ENCODE assay signal across 12 cellular contexts in the genomic region with DNA sequence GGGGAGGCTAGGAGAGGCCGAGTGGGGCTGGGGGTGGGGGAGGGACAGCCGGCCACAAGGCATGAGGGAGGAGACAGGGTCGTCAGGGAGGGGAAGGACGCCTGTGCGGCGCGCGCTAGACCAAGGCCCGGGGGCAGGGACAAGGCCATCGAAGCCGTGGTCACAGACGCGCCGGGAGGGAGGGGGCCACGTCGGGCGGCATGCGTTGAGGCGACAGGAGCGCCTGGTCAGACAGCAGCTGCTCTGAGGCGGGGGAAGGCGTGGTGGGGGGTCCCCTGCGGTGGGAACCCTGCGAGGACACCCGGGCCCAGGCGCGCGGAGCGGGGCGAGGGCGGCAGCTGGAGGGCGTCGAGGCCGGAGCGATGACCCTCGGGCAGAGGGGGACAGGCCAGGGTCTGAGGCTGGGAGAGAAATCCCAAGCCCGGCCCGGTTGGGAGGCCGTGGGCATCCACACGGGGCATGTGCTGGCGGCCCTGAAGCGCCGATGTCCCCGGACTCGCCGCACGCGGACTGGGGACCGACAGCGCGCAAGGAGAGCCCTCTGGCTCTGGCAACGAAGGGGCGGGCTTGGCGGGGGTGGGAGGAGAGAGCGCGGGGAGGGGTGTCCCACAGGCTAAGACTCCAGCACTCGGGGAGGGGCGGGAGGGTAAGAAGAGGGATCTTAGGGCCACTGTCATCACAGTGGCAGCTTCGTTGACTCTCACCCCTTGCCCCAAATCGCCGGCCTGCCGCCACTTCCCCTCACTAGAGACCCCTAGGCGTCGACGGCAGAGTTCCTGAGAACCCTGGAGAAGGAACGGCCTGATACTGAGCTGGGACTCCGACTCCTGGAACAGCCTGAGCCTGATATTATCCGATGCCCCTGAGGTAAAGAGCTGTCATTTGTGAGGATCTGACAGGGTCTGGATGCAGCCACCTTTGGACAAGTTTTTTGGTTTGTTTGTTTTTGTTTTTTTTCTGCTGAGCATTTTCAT. TPM values are rescaled to one million over a fixed set of nuclear protein-coding genes. Genes with fewer than 3 reads are reported as not detected.
DNase-seq lines count a peak whose midpoint lies in the region; ATAC-seq, FAIRE-seq and TF ChIP-seq lines count a peak whose summit lies in the region.
"Had no signal": no experiment of that assay in that cellular context is flagged by ENCODE, and none has a peak within 500 bp of the region (broad histone marks: within the 10 kb centered on the region; RNA-seq: fewer than 3 reads in every experiment).

No MANE protein-coding gene starts in this region.

- H3K27me3 Mint-ChIP-seq in CD8-positive, alpha-beta T cell (ENCODE audit: low read depth), result peaks cover 10% of the 10 kb centered on the region
- peaks cover 6% of the 10 kb centered on the region for H3K27me3 Mint-ChIP-seq in nephron (ENCODE audit: low read depth)

- CTCF ChIA-PET in CD8-positive, alpha-beta T cell (lab: Charles Lee), result interaction anchor here (0.7 kb wide), 1 partner anchor 108 kb away, joined by 3 read pairs; no protein-coding TSS in a partner anchor
- CTCF ChIA-PET in endothelial cell of umbilical vein (lab: Charles Lee), result interaction anchor here (0.5 to 1.2 kb wide), 2 partner anchors 31 to 393 kb away, joined by 3 to 4 read pairs; no protein-coding TSS in a partner anchor

- no peaks in the 10 kb centered on the region for H3K9me3 Mint-ChIP-seq in CD8-positive, alpha-beta T cell
- no peaks in the 10 kb centered on the region for H3K9me3 Mint-ChIP-seq in nephron
- H3K9me3 Mint-ChIP-seq: IgD-negative memory B cell had no signal

- no peak overlapping the region for H2AFZ ChIP-seq in endothelial cell of umbilical vein (ENCODE audit: low read depth, low read length)

- TF ChIP-seq POLR2A in endothelial cell of umbilical vein (IDR thresholded peaks at IDR 0.05; ENCODE audit: low read depth, low read length), result no peak

- intact Hi-C loops in CD8-positive, alpha-beta T cell (cut with DNase I, micrococcal nuclease), result no loop called here
- intact Hi-C loops in endothelial cell of umbilical vein (cut with micrococcal nuclease), result no loop called here

- peaks cover 25% of the 10 kb centered on the region for H3K4me1 Mint-ChIP-seq in CD8-positive, alpha-beta T cell (ENCODE audit: low read depth)
- H3K4me1 Mint-ChIP-seq in nephron, result peaks cover 36% of the 10 kb centered on the region

- H3K9me1 ChIP-seq in endothelial cell of umbilical vein (replicated peaks; ENCODE audit: control insufficient read depth, extremely low read depth, insufficient read depth, low read length), result no peaks in the 10 kb centered on the region

- H4K20me1 ChIP-seq in endothelial cell of umbilical vein (replicated peaks; ENCODE audit: control insufficient read depth, extremely low read depth, insufficient read depth, low read length), result no peaks in the 10 kb centered on the region

- peak; percentile 31 for ATAC-seq in CD8-positive, alpha-beta T cell

- H3K27ac Mint-ChIP-seq in CD8-positive, alpha-beta T cell, result no peak overlapping the region
- H3K27ac Mint-ChIP-seq in nephron, result peak overlapping the region; percentile 97 to 98 (median 97)
- H3K27ac Mint-ChIP-seq: IgD-negative memory B cell had no signal

- H3K4me3 Mint-ChIP-seq in CD8-positive, alpha-beta T cell, result peak overlapping the region; percentile 70
- peak overlapping the region; percentile 76 to 87 (median 85) for H3K4me3 Mint-ChIP-seq in nephron

- no peaks in the 10 kb centered on the region for H3K36me3 ChIP-seq in CD8-positive, alpha-beta T cell (ENCODE audit: insufficient read depth, low read length)
- H3K36me3 ChIP-seq in HUES48 (ENCODE audit: control insufficient read depth, insufficient read depth, low read length) (no peaks in the 10 kb centered on the region), endothelial cell of umbilical vein (ENCODE audit: control insufficient read depth in 2 of 2, extremely low read depth in 1 of 2, insufficient read depth in 2 of 2, low read length in 2 of 2) (no peaks in the 10 kb centered on the region), BE2C (no peaks in the 10 kb centered on the region)

- H3K79me2 ChIP-seq in endothelial cell of umbilical vein (ENCODE audit: control insufficient read depth, insufficient read depth, low read length), result no peaks in the 10 kb centered on the region

- no peak for TF ChIP-seq CTCF in CD8-positive, alpha-beta T cell (IDR thresholded peaks at IDR 0.05)
- TF ChIP-seq CTCF in endothelial cell of umbilical vein (IDR thresholded peaks at IDR 0.05; ENCODE audit: extremely low read depth in 1 of 2, insufficient read depth in 1 of 2, low read depth in 1 of 2, low read length in 2 of 2), result no peak
- no peak for TF ChIP-seq CTCF in nephron (IDR thresholded peaks at IDR 0.05; ENCODE audit: unreplicated experiment in 3 of 3)
- TF ChIP-seq CTCF in BE2C (IDR thresholded peaks at IDR 0.05; ENCODE audit: low read depth, low read length), result no peak

- dilution Hi-C loops in endothelial cell of umbilical vein (cut with MboI; ENCODE audit: extremely low pct_ligation_motif_present, low sequenced_read_pairs), result no loop called here

- no TSS peak for BruUV-seq in endothelial cell of umbilical vein (replicated peaks; lab: Mats Ljungman, UMichigan)

- no peaks in the 10 kb centered on the region for H3K27me3 ChIP-seq in CD8-positive, alpha-beta T cell (ENCODE audit: insufficient read depth, low read length)
- H3K27me3 ChIP-seq in HUES48 (ENCODE audit: control insufficient read depth, insufficient read depth, low read length) (peaks cover 52% of the 10 kb centered on the region), endothelial cell of umbilical vein (ENCODE audit: control insufficient read depth in 2 of 2, insufficient read depth in 2 of 2, low read length in 2 of 2) (peaks cover 29 to 31% of the 10 kb centered on the region in 2 experiments), BE2C (no peaks in the 10 kb centered on the region)

- H3K4me3 ChIP-seq in CD8-positive, alpha-beta T cell (ENCODE audit: low read depth, low read length), result no peak overlapping the region
- H3K4me3 ChIP-seq in HUES48 (ENCODE audit: low read depth, low read length), result peak overlapping the region; percentile 39; the same call in 1 of the 2 replicates
- H3K4me3 ChIP-seq in endothelial cell of umbilical vein (replicated peaks in 1 of 3; ENCODE audit: insufficient read depth in 1 of 3, low read depth in 1 of 3, low read length in 3 of 3), result no peak overlapping the region
- no peak overlapping the region for H3K4me3 ChIP-seq in BE2C (ENCODE audit: low read depth, low read length)

- FAIRE-seq in endothelial cell of umbilical vein (lab: Jason Lieb, UNC), result no peak

- H3K36me3 Mint-ChIP-seq in CD8-positive, alpha-beta T cell, result no peaks in the 10 kb centered on the region
- H3K36me3 Mint-ChIP-seq in nephron (ENCODE audit: low read depth), result no peaks in the 10 kb centered on the region
- H3K36me3 Mint-ChIP-seq: IgD-negative memory B cell had no signal

- no peak overlapping the region for H3K27ac ChIP-seq in CD8-positive, alpha-beta T cell (ENCODE audit: low read depth, low read length)
- H3K27ac ChIP-seq in HUES48 (ENCODE audit: low read depth, low read length) (no peak overlapping the region), endothelial cell of umbilical vein (ENCODE audit: insufficient read depth, low read depth, low read length) (no peak overlapping the region)

- H3K4me2 ChIP-seq in endothelial cell of umbilical vein (ENCODE audit: insufficient read depth, low read length), result no peak overlapping the region

- H3K9ac ChIP-seq in HUES48 (ENCODE audit: low read depth, low read length) (no peak overlapping the region), endothelial cell of umbilical vein (replicated peaks; ENCODE audit: extremely low read depth, insufficient read depth, low read length) (no peak overlapping the region)

- peaks cover 20% of the 10 kb centered on the region for H3K4me1 ChIP-seq in CD8-positive, alpha-beta T cell (ENCODE audit: insufficient read depth, low read length)
- H3K4me1 ChIP-seq in HUES48 (ENCODE audit: control insufficient read depth, insufficient read depth, low read length) (peaks cover 10% of the 10 kb centered on the region), endothelial cell of umbilical vein (ENCODE audit: control insufficient read depth, extremely low read depth, insufficient read depth, low read length) (no peaks in the 10 kb centered on the region), BE2C (no peaks in the 10 kb centered on the region)

- no peak for DNase-seq in CD8-positive, alpha-beta T cell
- no peak for DNase-seq in endothelial cell of umbilical vein (ENCODE audit: low read depth, low spot score)
- DNase-seq in BE2C, result no peak
- DNase-seq in NOMO-1 treated with dmso at 0.1 percent for 144 hours (lab: John Stamatoyannopoulos, UW; ENCODE audit: unreplicated experiment), result no peak
- DNase-seq in GOT3 (lab: John Stamatoyannopoulos, UW), result no peak
- DNase-seq: erythroblast, NCI-H2081, nucleus accumbens had no signal

- POLR2A ChIA-PET in CD8-positive, alpha-beta T cell (lab: Charles Lee), result interaction anchor here (0.7 to 2.2 kb wide), 2 partner anchors 19 to 52 kb away, joined by 3 to 9 read pairs; a partner anchor contains a TSS
- POLR2A ChIA-PET in endothelial cell of umbilical vein (lab: Charles Lee), result no interaction called here

- H3K9me3 ChIP-seq in CD8-positive, alpha-beta T cell (ENCODE audit: low read length), result no peaks in the 10 kb centered on the region
- no peaks in the 10 kb centered on the region for H3K9me3 ChIP-seq in HUES48 (ENCODE audit: control insufficient read depth, insufficient read depth, low read length)
- no peaks in the 10 kb centered on the region for H3K9me3 ChIP-seq in endothelial cell of umbilical vein (replicated peaks; ENCODE audit: control insufficient read depth, insufficient read depth, low read length)
- no peaks in the 10 kb centered on the region for H3K9me3 ChIP-seq in BE2C

RNA-seq across cellular contexts. Expression of a gene that starts 5.0 kb away (rescaled TPM):
- not detected for total RNA-seq in CD8-positive, alpha-beta T cell
- not detected in 2 replicates for total RNA-seq in endothelial cell of umbilical vein
- not detected in 2 replicates for polyA plus RNA-seq in endothelial cell of umbilical vein
- polyA plus RNA-seq in endothelial cell of umbilical vein (2011; cell fraction: cytosol; rRNA removed), result not detected in 2 replicates
- not detected in 2 replicates for polyA plus RNA-seq in endothelial cell of umbilical vein (2011; cell fraction: nucleus; rRNA removed)
- polyA plus RNA-seq in endothelial cell of umbilical vein (2012), result not detected in 2 replicates
- not detected in 2 replicates for polyA minus RNA-seq in endothelial cell of umbilical vein
- polyA minus RNA-seq in endothelial cell of umbilical vein (2011; cell fraction: cytosol; rRNA and poly(A)+ RNA removed), result not detected
- polyA minus RNA-seq in endothelial cell of umbilical vein (2011; cell fraction: nucleus; rRNA and poly(A)+ RNA removed), result not detected in 2 replicates
- not detected for polyA plus RNA-seq in BE2C (2012; ENCODE audit: insufficient read depth, insufficient read length, low read depth)
- total RNA-seq: subcutaneous adipose tissue had no signal
- polyA plus RNA-seq: IgD-negative memory B cell had no signal

RNA-seq across cellular contexts. Expression of a gene that starts 6.4 kb away (rescaled TPM):
- not detected for total RNA-seq in CD8-positive, alpha-beta T cell
- not detected in 2 replicates for total RNA-seq in endothelial cell of umbilical vein
- not detected in 2 replicates for polyA plus RNA-seq in endothelial cell of umbilical vein
- polyA plus RNA-seq in endothelial cell of umbilical vein (2011; cell fraction: cytosol; rRNA removed), result not detected in 2 replicates
- polyA plus RNA-seq in endothelial cell of umbilical vein (2011; cell fraction: nucleus; rRNA removed), result not detected in 2 replicates
- not detected in 2 replicates for polyA plus RNA-seq in endothelial cell of umbilical vein (2012)
- polyA minus RNA-seq in endothelial cell of umbilical vein, result not detected in 2 replicates
- not detected for polyA minus RNA-seq in endothelial cell of umbilical vein (2011; cell fraction: cytosol; rRNA and poly(A)+ RNA removed)
- not detected in 2 replicates for polyA minus RNA-seq in endothelial cell of umbilical vein (2011; cell fraction: nucleus; rRNA and poly(A)+ RNA removed)
- polyA plus RNA-seq in BE2C (2012; ENCODE audit: insufficient read depth, insufficient read length, low read depth), result not detected
- polyA plus RNA-seq: IgD-negative memory B cell had no signal

RNA-seq across cellular contexts. Expression of a gene that starts 19.3 kb away (rescaled TPM):
- 10 to 100 TPM; 58.7 to 62.2 TPM for total RNA-seq in CD8-positive, alpha-beta T cell
- 18.7 and 20.1 TPM in 2 replicates for total RNA-seq in endothelial cell of umbilical vein
- 32.0 and 37.6 TPM in 2 replicates for polyA plus RNA-seq in endothelial cell of umbilical vein
- 8.2 and 14.7 TPM in 2 replicates for polyA plus RNA-seq in endothelial cell of umbilical vein (2011; cell fraction: cytosol; rRNA removed)
- polyA plus RNA-seq in endothelial cell of umbilical vein (2011; cell fraction: nucleus; rRNA removed), result 118 and 123 TPM in 2 replicates
- polyA plus RNA-seq in endothelial cell of umbilical vein (2012), result 15.9 and 25.5 TPM in 2 replicates
- 5.6 and 10.1 TPM in 2 replicates for polyA minus RNA-seq in endothelial cell of umbilical vein
- 7.9 TPM for polyA minus RNA-seq in endothelial cell of umbilical vein (2011; cell fraction: cytosol; rRNA and poly(A)+ RNA removed)
- polyA minus RNA-seq in endothelial cell of umbilical vein (2011; cell fraction: nucleus; rRNA and poly(A)+ RNA removed), result 12.5 and 14.5 TPM in 2 replicates
- polyA plus RNA-seq in BE2C (2012; ENCODE audit: insufficient read depth, insufficient read length, low read depth), result 24.0 TPM

RNA-seq across cellular contexts. Expression of a gene that starts 19.4 kb away (rescaled TPM):
- 10 to 100 TPM; 40.7 to 41.1 TPM for total RNA-seq in CD8-positive, alpha-beta T cell
- 35.8 and 42.3 TPM in 2 replicates for total RNA-seq in endothelial cell of umbilical vein
- 37.6 and 37.8 TPM in 2 replicates for polyA plus RNA-seq in endothelial cell of umbilical vein
- polyA plus RNA-seq in endothelial cell of umbilical vein (2011; cell fraction: cytosol; rRNA removed), result 28.7 and 30.0 TPM in 2 replicates
- 188 and 207 TPM in 2 replicates for polyA plus RNA-seq in endothelial cell of umbilical vein (2011; cell fraction: nucleus; rRNA removed)
- 32.0 and 42.4 TPM in 2 replicates for polyA plus RNA-seq in endothelial cell of umbilical vein (2012)
- polyA minus RNA-seq in endothelial cell of umbilical vein, result 37.3 and 42.6 TPM in 2 replicates
- polyA minus RNA-seq in endothelial cell of umbilical vein (2011; cell fraction: cytosol; rRNA and poly(A)+ RNA removed), result 12.2 TPM
- polyA minus RNA-seq in endothelial cell of umbilical vein (2011; cell fraction: nucleus; rRNA and poly(A)+ RNA removed), result 27.5 and 28.1 TPM in 2 replicates
- 25.7 TPM for polyA plus RNA-seq in BE2C (2012; ENCODE audit: insufficient read depth, insufficient read length, low read depth)

RNA-seq across cellular contexts. Expression of a gene that starts 20.8 kb away (rescaled TPM):
- under 1 TPM; 0.38 to 0.50 TPM for total RNA-seq in CD8-positive, alpha-beta T cell
- total RNA-seq in endothelial cell of umbilical vein, result 9.3 and 20.3 TPM in 2 replicates
- polyA plus RNA-seq in endothelial cell of umbilical vein, result 18.9 and 21.3 TPM in 2 replicates
- 9.4 and 13.5 TPM in 2 replicates for polyA plus RNA-seq in endothelial cell of umbilical vein (2011; cell fraction: cytosol; rRNA removed)
- polyA plus RNA-seq in endothelial cell of umbilical vein (2011; cell fraction: nucleus; rRNA removed), result 28.8 and 35.4 TPM in 2 replicates
- polyA plus RNA-seq in endothelial cell of umbilical vein (2012), result 9.6 and 26.4 TPM in 2 replicates
- 7.7 and 9.8 TPM in 2 replicates for polyA minus RNA-seq in endothelial cell of umbilical vein
- polyA minus RNA-seq in endothelial cell of umbilical vein (2011; cell fraction: cytosol; rRNA and poly(A)+ RNA removed), result not detected
- polyA minus RNA-seq in endothelial cell of umbilical vein (2011; cell fraction: nucleus; rRNA and poly(A)+ RNA removed), result 3.2 and 5.4 TPM in 2 replicates
- polyA plus RNA-seq in BE2C (2012; ENCODE audit: insufficient read depth, insufficient read length, low read depth), result 15.6 TPM
